In genomic region chr9:110561826-110562225, GRCh38 we compare ENCODE assay signal across 34 cellular contexts.
"Had no signal": no experiment of that assay in that cellular context is flagged by ENCODE, and none has a peak within 500 bp of the region (broad histone marks: within the 10 kb centered on the region; RNA-seq: fewer than 3 reads in every experiment).

No MANE protein-coding gene starts in this region.

- H3K27me3 ChIP-seq: MG63 had no signal

- H3K4me3 ChIP-seq: MG63 had no signal

- H3K9ac ChIP-seq: KMS-11 had no signal

- DNase-seq: Karpas-422, Kasumi-1, MG63, MM.1S, MV-4-11, NCI-H1048, NCI-H1092, NCI-H1105, NCI-H1105 treated with DMSO at 0.1 percent for 48 hours, NCI-H1417, NCI-H1417 treated with DMSO at 0.1 percent for 48 hours, NCI-H1436, NCI-H1436 treated with DMSO at 0.1 percent for 48 hours, NCI-H146, NCI-H1694, NCI-H1694 treated with DMSO at 0.1 percent for 48 hours, NCI-H187, NCI-H187 treated with DMSO at 0.1 percent for 48 hours, NCI-H1930, NCI-H2029, NCI-H2029 treated with DMSO at 0.1 percent for 48 hours, NCI-H2081, NCI-H2081 treated with DMSO at 0.1 percent for 48 hours, NCI-H2107, NCI-H2171, NCI-H2171 treated with DMSO at 0.1 percent for 48 hours, NCI-H2227 treated with DMSO at 0.1 percent for 48 hours, NCI-H226, NCI-H345, NCI-H446, NCI-H446 treated with DMSO at 0.1 percent for 48 hours, NCI-H510A, NCI-H510A treated with DMSO at 0.1 percent for 48 hours had no signal

- H3K9me3 ChIP-seq: MG63 had no signal

- H3K27ac ChIP-seq: KMS-11 had no signal
